Comparison of ENCODE assay signal across 30 cellular contexts in the genomic region with DNA sequence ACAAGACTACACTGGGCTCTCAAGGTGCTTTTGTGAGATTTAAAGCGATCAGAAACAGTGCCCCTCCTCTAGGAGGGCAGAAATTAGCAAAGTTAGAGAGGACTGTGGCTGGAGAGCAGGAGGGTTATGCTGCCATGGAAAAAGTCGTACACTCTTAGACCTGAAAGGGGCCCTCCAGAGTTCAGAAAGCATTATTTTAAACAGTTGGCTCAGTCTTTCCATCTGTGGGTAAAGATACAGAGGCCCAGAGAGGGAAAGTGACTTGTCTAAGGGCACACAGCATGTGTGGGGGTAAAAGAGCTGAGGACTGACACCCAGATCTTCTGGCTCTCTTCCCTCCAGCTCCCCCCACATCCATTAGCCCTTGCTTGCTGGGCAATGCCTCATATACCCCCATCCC. TPM values are rescaled to one million over a fixed set of nuclear protein-coding genes. Genes with fewer than 3 reads are reported as not detected.
"Had no signal": no experiment of that assay in that cellular context is flagged by ENCODE, and none has a peak within 500 bp of the region (broad histone marks: within the 10 kb centered on the region; RNA-seq: fewer than 3 reads in every experiment).

No MANE protein-coding gene starts in this region.

- H3K4me1 Mint-ChIP-seq: mesothelial cell of epicardium had no signal

- H3K4me1 ChIP-seq: colonic mucosa, esophagus squamous epithelium, gastrocnemius medialis, left lung, lower lobe of right lung had no signal

- H3K9me3 Mint-ChIP-seq: dendritic cell treated with granulocyte-macrophage colony-stimulating factor and Interleukin-4, amounts not matched to agents 40 ng/mL and 50 ng/mL, for 4 days; effector memory CD8-positive, alpha-beta T cell had no signal

- ATAC-seq: effector memory CD8-positive, alpha-beta T cell; esophagus mucosa; gastrocnemius medialis; heart right ventricle; left cardiac atrium; left lung; left ventricle myocardium superior; lower lobe of right lung; mucosa of descending colon had no signal

- H3K27me3 ChIP-seq: colonic mucosa, esophagus squamous epithelium, gastrocnemius medialis, heart right ventricle, left lung had no signal

- DNase-seq: colonic mucosa; cortex of kidney; effector CD8-positive, alpha-beta T cell; effector memory CD8-positive, alpha-beta T cell; endodermal cell; erythroblast; esophagus squamous epithelium; foreskin fibroblast; foreskin melanocyte; gastrocnemius medialis; glutamatergic neuron; head of caudate nucleus; heart right ventricle; hippocampal formation; left cardiac atrium; left lung; left ventricle myocardium superior; lower lobe of right lung; mesenchymal stem cell; mucosa of descending colon had no signal

- H3K36me3 ChIP-seq: colonic mucosa had no signal

- H3K27ac ChIP-seq: colonic mucosa, epithelial cell of prostate, esophagus squamous epithelium, gastrocnemius medialis, heart right ventricle, left lung, lower lobe of right lung had no signal

- H3K4me3 ChIP-seq: colonic mucosa, esophagus squamous epithelium, gastrocnemius medialis, heart right ventricle, left lung, lower lobe of right lung, mucosa of descending colon had no signal

- H3K27me3 Mint-ChIP-seq: dendritic cell treated with granulocyte-macrophage colony-stimulating factor and Interleukin-4, amounts not matched to agents 40 ng/mL and 50 ng/mL, for 4 days; effector memory CD8-positive, alpha-beta T cell had no signal

- H3K4me3 Mint-ChIP-seq: dendritic cell treated with granulocyte-macrophage colony-stimulating factor and Interleukin-4, amounts not matched to agents 40 ng/mL and 50 ng/mL, for 4 days; effector memory CD8-positive, alpha-beta T cell; endodermal cell; mesothelial cell of epicardium had no signal

- H3K9me3 ChIP-seq: colonic mucosa, gastrocnemius medialis, left lung, lower lobe of right lung, mucosa of descending colon had no signal

- H3K27ac Mint-ChIP-seq: dendritic cell treated with granulocyte-macrophage colony-stimulating factor and Interleukin-4, amounts not matched to agents 40 ng/mL and 50 ng/mL, for 4 days; effector memory CD8-positive, alpha-beta T cell; endodermal cell; mesothelial cell of epicardium had no signal

RNA-seq across cellular contexts. Expression of a gene that starts 47.1 kb away (rescaled TPM):
- total RNA-seq: colonic mucosa, dermis microvascular lymphatic vessel endothelial cell, esophagus mucosa, esophagus squamous epithelium, gastrocnemius medialis, glomerular endothelial cell, kidney epithelial cell, left cardiac atrium, left lung, left ventricle myocardium superior, lower lobe of right lung, lung microvascular endothelial cell, mesenteric fat pad, mesothelial cell of epicardium, myocyte had no signal
